1 cellular context compared by ENCODE assay signal in the genomic region with DNA sequence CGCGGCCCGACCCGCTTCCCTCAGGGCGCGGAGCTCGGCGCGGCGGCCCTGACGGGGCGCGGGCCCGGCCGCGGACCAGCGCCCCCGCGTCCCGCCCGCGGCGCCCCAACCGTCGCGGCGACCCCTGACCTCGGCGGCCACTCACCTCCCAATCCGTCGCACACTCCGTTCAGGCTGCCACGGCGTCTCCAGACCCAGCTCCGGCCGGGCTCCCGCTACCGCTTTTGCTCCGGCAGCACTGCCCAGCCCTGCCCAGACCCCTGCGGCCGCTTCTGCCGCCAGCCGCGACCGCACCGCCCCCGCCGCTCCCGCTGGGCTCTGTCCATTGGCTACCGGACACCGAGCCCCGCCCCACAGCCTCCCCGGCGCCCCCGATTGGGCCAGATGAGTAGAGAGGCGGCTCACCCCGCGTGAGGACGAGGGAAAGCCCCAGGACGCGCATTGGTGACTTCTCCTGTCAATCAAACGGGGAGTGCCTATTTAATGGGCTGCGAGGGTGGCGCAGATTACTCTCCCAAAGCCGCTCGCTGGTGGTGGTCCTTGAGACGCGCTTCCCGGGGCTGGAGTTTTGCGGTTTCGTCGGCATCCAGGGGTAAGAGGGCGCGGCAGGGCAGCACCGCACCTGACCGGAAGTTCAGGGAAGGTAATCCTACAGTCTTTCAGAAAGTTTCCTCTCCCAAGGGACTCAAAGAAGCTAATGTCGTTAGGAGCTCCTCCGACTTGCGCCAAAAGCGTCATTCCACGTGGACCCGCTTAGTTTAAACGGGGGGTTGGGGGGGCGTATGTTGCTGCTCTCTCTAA.
TF ChIP-seq lines count a peak whose summit lies in the region.

PACSIN2 (minus strand) TSS at position 274 of the 801 bp plus-strand sequence. CDS start 103,069 bp downstream, outside the sequence.

TF ChIP-seq in HepG2, 621 proteins besides CTCF, POLR2A, EP300 and RAD21 (continued from another document and continues in another):
- TF ChIP-seq ARID4A (CRISPR knock-in tag; IDR thresholded peaks at IDR 0.05; ENCODE audit: borderline replicate concordance) = peak; percentile 72
- TF ChIP-seq MAFG (CRISPR knock-in tag; IDR thresholded peaks at IDR 0.05) = no peak
- peak; percentile 97 for TF ChIP-seq CBFB (CRISPR knock-in tag; IDR thresholded peaks at IDR 0.05)
- peak; percentile 69; the same call in 1 of the 2 replicates for TF ChIP-seq GZF1 (CRISPR knock-in tag; IDR thresholded peaks at IDR 0.05)
- TF ChIP-seq MIER2 (CRISPR knock-in tag; IDR thresholded peaks at IDR 0.05) = no peak
- no peak for TF ChIP-seq MATR3 (CRISPR knock-in tag; IDR thresholded peaks at IDR 0.05)
- TF ChIP-seq ZNF782 (CRISPR knock-in tag; IDR thresholded peaks at IDR 0.05; ENCODE audit: borderline replicate concordance) = no peak; the same call in 1 of the 2 replicates
- peak; percentile 45; the same call in 1 of the 2 replicates for TF ChIP-seq ZBTB42 (CRISPR knock-in tag; IDR thresholded peaks at IDR 0.05)
- peak; percentile 79 for TF ChIP-seq ATF7-NPFF (CRISPR knock-in tag; IDR thresholded peaks at IDR 0.05; ENCODE audit: low read depth)
- no peak for TF ChIP-seq ZNF614 (CRISPR knock-in tag; IDR thresholded peaks at IDR 0.05; ENCODE audit: borderline replicate concordance)
- TF ChIP-seq, protein P1, sequence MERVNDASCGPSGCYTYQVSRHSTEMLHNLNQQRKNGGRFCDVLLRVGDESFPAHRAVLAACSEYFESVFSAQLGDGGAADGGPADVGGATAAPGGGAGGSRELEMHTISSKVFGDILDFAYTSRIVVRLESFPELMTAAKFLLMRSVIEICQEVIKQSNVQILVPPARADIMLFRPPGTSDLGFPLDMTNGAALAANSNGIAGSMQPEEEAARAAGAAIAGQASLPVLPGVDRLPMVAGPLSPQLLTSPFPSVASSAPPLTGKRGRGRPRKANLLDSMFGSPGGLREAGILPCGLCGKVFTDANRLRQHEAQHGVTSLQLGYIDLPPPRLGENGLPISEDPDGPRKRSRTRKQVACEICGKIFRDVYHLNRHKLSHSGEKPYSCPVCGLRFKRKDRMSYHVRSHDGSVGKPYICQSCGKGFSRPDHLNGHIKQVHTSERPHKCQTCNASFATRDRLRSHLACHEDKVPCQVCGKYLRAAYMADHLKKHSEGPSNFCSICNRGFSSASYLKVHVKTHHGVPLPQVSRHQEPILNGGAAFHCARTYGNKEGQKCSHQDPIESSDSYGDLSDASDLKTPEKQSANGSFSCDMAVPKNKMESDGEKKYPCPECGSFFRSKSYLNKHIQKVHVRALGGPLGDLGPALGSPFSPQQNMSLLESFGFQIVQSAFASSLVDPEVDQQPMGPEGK (CRISPR knock-in tag; IDR thresholded peaks at IDR 0.05) = no peak
- no peak for TF ChIP-seq AGO1 (IDR thresholded peaks at IDR 0.05; ENCODE audit: low read depth, low read length, poor library complexity, severe bottlenecking)
- TF ChIP-seq ZNF441 (CRISPR knock-in tag; IDR thresholded peaks at IDR 0.05; ENCODE audit: borderline replicate concordance) = peak; percentile 45
- no peak for TF ChIP-seq HOXA7 (CRISPR knock-in tag; IDR thresholded peaks at IDR 0.05)
- no peak; the same call in 1 of the 2 replicates for TF ChIP-seq GLI4 (CRISPR knock-in tag; IDR thresholded peaks at IDR 0.05; ENCODE audit: borderline replicate concordance)
- TF ChIP-seq CREBL2 (CRISPR knock-in tag; IDR thresholded peaks at IDR 0.05; ENCODE audit: borderline replicate concordance) = no peak; the same call in 1 of the 2 replicates
- no peak for TF ChIP-seq ZNF547 (CRISPR knock-in tag; IDR thresholded peaks at IDR 0.05)
- 0 out of 2 replicates have a peak, but pooled peaks have one; percentile 58 for TF ChIP-seq MYC (CRISPR knock-in tag; IDR thresholded peaks at IDR 0.05; ENCODE audit: borderline replicate concordance)
- TF ChIP-seq ZNF841 (CRISPR knock-in tag; IDR thresholded peaks at IDR 0.05; ENCODE audit: borderline replicate concordance) = no peak
- TF ChIP-seq BHLHE40 (IDR thresholded peaks at IDR 0.05; ENCODE audit: low read length) = peak; percentile 31
- no peak for TF ChIP-seq ZNF7 (CRISPR knock-in tag; IDR thresholded peaks at IDR 0.05)
- TF ChIP-seq GPBP1L1 (CRISPR knock-in tag; IDR thresholded peaks at IDR 0.05) = no peak
- no peak for TF ChIP-seq ZNF850 (CRISPR knock-in tag; conservative IDR thresholded peaks at IDR 0.05)
- peak; percentile 87; the same call in 1 of the 2 replicates for TF ChIP-seq ZNF451 (CRISPR knock-in tag; IDR thresholded peaks at IDR 0.05)
- TF ChIP-seq EED (CRISPR knock-in tag; IDR thresholded peaks at IDR 0.05) = no peak
- peak; percentile 97 for TF ChIP-seq DR1 (CRISPR knock-in tag; IDR thresholded peaks at IDR 0.05)
- TF ChIP-seq PITX1 (CRISPR knock-in tag; IDR thresholded peaks at IDR 0.05) = peak; percentile 67; the same call in 1 of the 2 replicates
- TF ChIP-seq NR2F6 (IDR thresholded peaks at IDR 0.05) = no peak
- TF ChIP-seq NR2F6 (CRISPR knock-in tag; IDR thresholded peaks at IDR 0.05) = peak; percentile 40; the same call in 1 of the 2 replicates
- peak; percentile 67; the same call in 1 of the 2 replicates for TF ChIP-seq ZNF205 (CRISPR knock-in tag; IDR thresholded peaks at IDR 0.05)
- TF ChIP-seq, protein P2, sequence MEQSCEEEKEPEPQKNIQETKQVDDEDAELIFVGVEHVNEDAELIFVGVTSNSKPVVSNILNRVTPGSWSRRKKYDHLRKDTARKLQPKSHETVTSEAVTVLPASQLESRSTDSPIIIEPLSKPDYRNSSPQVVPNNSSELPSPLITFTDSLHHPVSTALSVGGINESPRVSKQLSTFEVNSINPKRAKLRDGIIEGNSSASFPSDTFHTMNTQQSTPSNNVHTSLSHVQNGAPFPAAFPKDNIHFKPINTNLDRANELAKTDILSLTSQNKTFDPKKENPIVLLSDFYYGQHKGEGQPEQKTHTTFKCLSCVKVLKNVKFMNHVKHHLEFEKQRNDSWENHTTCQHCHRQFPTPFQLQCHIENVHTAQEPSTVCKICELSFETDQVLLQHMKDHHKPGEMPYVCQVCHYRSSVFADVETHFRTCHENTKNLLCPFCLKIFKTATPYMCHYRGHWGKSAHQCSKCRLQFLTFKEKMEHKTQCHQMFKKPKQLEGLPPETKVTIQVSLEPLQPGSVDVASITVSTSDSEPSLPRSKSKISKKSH (CRISPR knock-in tag; IDR thresholded peaks at IDR 0.05; ENCODE audit: borderline replicate concordance) = peak; percentile 57; the same call in 1 of the 2 replicates
- 0 out of 2 replicates have a peak, but pooled peaks have one; percentile 76 for TF ChIP-seq ZBTB1 (CRISPR knock-in tag; IDR thresholded peaks at IDR 0.05; ENCODE audit: borderline replicate concordance)
- TF ChIP-seq, protein P3, sequence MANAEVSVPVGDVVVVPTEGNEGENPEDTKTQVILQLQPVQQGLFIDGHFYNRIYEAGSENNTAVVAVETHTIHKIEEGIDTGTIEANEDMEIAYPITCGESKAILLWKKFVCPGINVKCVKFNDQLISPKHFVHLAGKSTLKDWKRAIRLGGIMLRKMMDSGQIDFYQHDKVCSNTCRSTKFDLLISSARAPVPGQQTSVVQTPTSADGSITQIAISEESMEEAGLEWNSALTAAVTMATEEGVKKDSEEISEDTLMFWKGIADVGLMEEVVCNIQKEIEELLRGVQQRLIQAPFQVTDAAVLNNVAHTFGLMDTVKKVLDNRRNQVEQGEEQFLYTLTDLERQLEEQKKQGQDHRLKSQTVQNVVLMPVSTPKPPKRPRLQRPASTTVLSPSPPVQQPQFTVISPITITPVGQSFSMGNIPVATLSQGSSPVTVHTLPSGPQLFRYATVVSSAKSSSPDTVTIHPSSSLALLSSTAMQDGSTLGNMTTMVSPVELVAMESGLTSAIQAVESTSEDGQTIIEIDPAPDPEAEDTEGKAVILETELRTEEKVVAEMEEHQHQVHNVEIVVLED (CRISPR knock-in tag; IDR thresholded peaks at IDR 0.05; ENCODE audit: borderline replicate concordance) = peak; percentile 45; the same call in 1 of the 2 replicates
- TF ChIP-seq ZNF10 (CRISPR knock-in tag; IDR thresholded peaks at IDR 0.05; ENCODE audit: borderline replicate concordance, low read depth) = no peak
- TF ChIP-seq RFX5 (IDR thresholded peaks at IDR 0.05; ENCODE audit: low read depth, low read length) = peak; percentile 36; the same call in 1 of the 2 replicates
- TF ChIP-seq TOE1 (CRISPR knock-in tag; IDR thresholded peaks at IDR 0.05) = no peak
- no peak; the same call in 1 of the 2 replicates for TF ChIP-seq E2F5 (CRISPR knock-in tag; conservative IDR thresholded peaks at IDR 0.05)
- TF ChIP-seq SATB2 (CRISPR knock-in tag; IDR thresholded peaks at IDR 0.05) = no peak
- TF ChIP-seq DNMT3B (CRISPR knock-in tag; conservative IDR thresholded peaks at IDR 0.05) = no peak
- peak; percentile 75 for TF ChIP-seq SMYD3 (CRISPR knock-in tag; IDR thresholded peaks at IDR 0.05)
- peak; percentile 84; the same call in 1 of the 2 replicates for TF ChIP-seq ZNF230 (CRISPR knock-in tag; IDR thresholded peaks at IDR 0.05)
- peak; percentile 19 for TF ChIP-seq XRCC5 (optimal IDR thresholded peaks at IDR 0.05; ENCODE audit: low read length)
- TF ChIP-seq THRA (CRISPR knock-in tag; IDR thresholded peaks at IDR 0.05; ENCODE audit: borderline replicate concordance) = peak; percentile 72; the same call in 1 of the 2 replicates
- peak; percentile 72 for TF ChIP-seq YY1 (IDR thresholded peaks at IDR 0.05; ENCODE audit: insufficient read depth, insufficient replicate concordance, low read depth, low read length)
- no peak for TF ChIP-seq MIXL1 (CRISPR knock-in tag; IDR thresholded peaks at IDR 0.05)
- TF ChIP-seq TCF12 (IDR thresholded peaks at IDR 0.05) = no peak
- TF ChIP-seq TCF12 (CRISPR knock-in tag; IDR thresholded peaks at IDR 0.05) = no peak
- no peak for TF ChIP-seq TCF7L2 (IDR thresholded peaks at IDR 0.05; ENCODE audit: low read depth, low read length)
- no peak for TF ChIP-seq MXD3 (CRISPR knock-in tag; IDR thresholded peaks at IDR 0.05)
- 0 out of 2 replicates have a peak, but pooled peaks have one; percentile 63 for TF ChIP-seq ZNF557 (CRISPR knock-in tag; IDR thresholded peaks at IDR 0.05)
